ENCODE assay signal across 8 cellular contexts in the genomic region with DNA sequence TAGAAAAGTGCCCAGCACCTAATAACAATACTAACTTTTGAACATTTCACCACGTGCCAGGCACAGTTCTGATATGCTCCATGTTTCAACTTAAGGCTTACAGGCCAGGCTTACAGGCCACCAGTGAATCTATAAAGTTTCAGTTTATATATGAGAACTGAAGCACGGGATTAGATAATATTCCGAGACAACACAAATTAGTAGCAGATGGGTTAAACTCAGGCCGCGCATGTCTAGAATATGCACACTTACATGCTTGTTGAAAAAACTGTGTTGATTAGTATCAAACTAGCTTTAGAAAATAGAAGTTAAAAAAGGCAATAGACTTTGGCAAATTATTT.
DNase-seq lines count a peak whose midpoint lies in the region; ATAC-seq and TF ChIP-seq lines count a peak whose summit lies in the region.

No MANE protein-coding gene starts in this region.

- no peak for TF ChIP-seq CTCF in cardiac muscle cell (IDR thresholded peaks at IDR 0.05; ENCODE audit: low read depth, low read length)
- no peak for TF ChIP-seq CTCF in right lobe of liver (IDR thresholded peaks at IDR 0.05)
- TF ChIP-seq CTCF in transverse colon (IDR thresholded peaks at IDR 0.05): no peak
- TF ChIP-seq CTCF in GM20000 (IDR thresholded peaks at IDR 0.05; ENCODE audit: extremely low read depth, missing control alignments): no peak

- no peak for TF ChIP-seq EP300 in transverse colon (IDR thresholded peaks at IDR 0.05; ENCODE audit: low read depth)

- H3K36me3 ChIP-seq in cardiac muscle cell (no peaks in the 10 kb centered on the region), right lobe of liver (peaks cover 0 to 7% (median 2%) of the 10 kb centered on the region in 4 donors), transverse colon (no peaks in the 10 kb centered on the region)

- no peaks in the 10 kb centered on the region for H3K9me3 ChIP-seq in cardiac muscle cell (ENCODE audit: low read depth)
- H3K9me3 ChIP-seq in right lobe of liver: no peaks in the 10 kb centered on the region
- H3K9me3 ChIP-seq in transverse colon: no peaks in the 10 kb centered on the region

- DNase-seq in cardiac muscle cell (ENCODE audit: low read depth in 1 of 2, low spot score in 1 of 2) (no peak), left ventricle myocardium superior (no peak), right lobe of liver (no peak), transverse colon (no peak), H4 (ENCODE audit: low spot score) (no peak), GM20000 (ENCODE audit: low spot score) (no peak)

- H3K4me3 ChIP-seq in cardiac muscle cell (peak overlapping the region; percentile 8), right lobe of liver (peak overlapping the region in 2 of 3 donors; percentile 74 to 91), transverse colon (peak overlapping the region in 2 of 4 donors; percentile 67 to 78)

- intact Hi-C loops in left ventricle myocardium superior (cut with micrococcal nuclease): no loop called here
- intact Hi-C loops in right lobe of liver (cut with DNase I): no loop called here
- intact Hi-C loops in transverse colon (cut with DNase I; ENCODE audit: low total_unique reads): no loop called here

- H3K4me1 ChIP-seq in cardiac muscle cell (ENCODE audit: low read depth): no peaks in the 10 kb centered on the region
- H3K4me1 ChIP-seq in right lobe of liver: peaks cover 0 to 13% (median 2%) of the 10 kb centered on the region in 4 donors
- peaks cover 0 to 19% (median 7%) of the 10 kb centered on the region in 4 donors for H3K4me1 ChIP-seq in transverse colon

- 77% methylated on average over 5 of the region's 5 CpGs for WGBS in right lobe of liver (ENCODE audit: insufficient coverage, low coverage, low lambda C conversion rate, missing lambda C conversion rate)
- WGBS in transverse colon (ENCODE audit: low coverage in 1 of 2), 2 donors: 80 to 83% methylated on average over 5 of the region's 5 CpGs

- H3K27me3 ChIP-seq in cardiac muscle cell (no peaks in the 10 kb centered on the region), right lobe of liver (no peaks in the 10 kb centered on the region), transverse colon (no peaks in the 10 kb centered on the region)

- in situ Hi-C loops in transverse colon (cut with MboI; ENCODE audit: low pct_ligation_motif_present in 1 of 4, low pct_unique_long_range_greater_than_20kb in 1 of 4, low sequenced_read_pairs in 3 of 4): no loop called here

- H3K27ac ChIP-seq in cardiac muscle cell (peak overlapping the region; percentile 84), angular gyrus (ENCODE audit: low read depth, low read length) (peak overlapping the region; percentile 90), right lobe of liver (peak overlapping the region; percentile 23 to 70 (median 49)), transverse colon (peak overlapping the region; percentile 77 to 90 (median 82))

- ATAC-seq in left ventricle myocardium superior: no peak
- ATAC-seq in right lobe of liver: no peak
- no peak for ATAC-seq in GM18505 (IDR thresholded peaks at IDR 0.05; ENCODE audit: unreplicated experiment)

- no peak for TF ChIP-seq POLR2A in right lobe of liver (IDR thresholded peaks at IDR 0.05)
- no peak for TF ChIP-seq POLR2A in transverse colon (IDR thresholded peaks at IDR 0.05)
- no peak for TF ChIP-seq POLR2A in GM18505 (IDR thresholded peaks at IDR 0.05; ENCODE audit: borderline replicate concordance, extremely low read depth, insufficient read depth, insufficient read length)
